Comparison of ENCODE assay signal across 1 cellular context in genomic region chr11:120184946-120185677, GRCh38.
TF ChIP-seq lines count a peak whose summit lies in the region.

No MANE protein-coding gene starts in this region.

TF ChIP-seq in HepG2, 621 proteins besides CTCF, POLR2A, EP300 and RAD21 (continued from another document and continues in another):
- TF ChIP-seq TIGD3 (CRISPR knock-in tag; IDR thresholded peaks at IDR 0.05; ENCODE audit: borderline replicate concordance) (no peak), NBN (conservative IDR thresholded peaks at IDR 0.05) (no peak), LRRFIP1 (CRISPR knock-in tag; conservative IDR thresholded peaks at IDR 0.05) (no peak), DDIT3 (CRISPR knock-in tag; IDR thresholded peaks at IDR 0.05) (no peak), DZIP1 (CRISPR knock-in tag; IDR thresholded peaks at IDR 0.05) (no peak), ZNF609 (CRISPR knock-in tag; IDR thresholded peaks at IDR 0.05; ENCODE audit: borderline replicate concordance) (peak; percentile 84), ASH2L (IDR thresholded peaks at IDR 0.05; ENCODE audit: insufficient read length, low read depth, low read length) (peak; percentile 90), NFAT5 (CRISPR knock-in tag; IDR thresholded peaks at IDR 0.05) (no peak), ZNF747 (CRISPR knock-in tag; IDR thresholded peaks at IDR 0.05; ENCODE audit: borderline replicate concordance) (0 out of 2 replicates have a peak, but pooled peaks have one; percentile 26), ZNF713 (CRISPR knock-in tag; IDR thresholded peaks at IDR 0.05) (no peak), ZFY (CRISPR knock-in tag; IDR thresholded peaks at IDR 0.05) (0 out of 2 replicates have a peak, but pooled peaks have one; percentile 41), SMAD9 (CRISPR knock-in tag; IDR thresholded peaks at IDR 0.05) (no peak), ZNF230 (CRISPR knock-in tag; IDR thresholded peaks at IDR 0.05) (peak; percentile 73), SRSF1 (optimal IDR thresholded peaks at IDR 0.05; ENCODE audit: low read depth, low read length) (no peak), NR3C1 (CRISPR knock-in tag; IDR thresholded peaks at IDR 0.05) (no peak), HOXA5 (CRISPR knock-in tag; IDR thresholded peaks at IDR 0.05) (no peak), SKIL (CRISPR knock-in tag; IDR thresholded peaks at IDR 0.05; ENCODE audit: borderline replicate concordance) (no peak; the same call in 1 of the 2 replicates), GTF3A (CRISPR knock-in tag; conservative IDR thresholded peaks at IDR 0.05) (no peak), AFF4 (CRISPR knock-in tag; IDR thresholded peaks at IDR 0.05) (no peak), ZBTB42 (CRISPR knock-in tag; IDR thresholded peaks at IDR 0.05) (no peak; the same call in 1 of the 2 replicates), KLF9 (CRISPR knock-in tag; IDR thresholded peaks at IDR 0.05; ENCODE audit: low read depth) (no peak), ZNF34 (CRISPR knock-in tag; IDR thresholded peaks at IDR 0.05; ENCODE audit: borderline replicate concordance) (0 out of 2 replicates have a peak, but pooled peaks have one; percentile 76), SMC3 (IDR thresholded peaks at IDR 0.05; ENCODE audit: low read length) (no peak), ZNF781 (CRISPR knock-in tag; IDR thresholded peaks at IDR 0.05; ENCODE audit: borderline replicate concordance, not compliant biosample characterization) (no peak), RARA (CRISPR knock-in tag; IDR thresholded peaks at IDR 0.05) (peak; percentile 88), ZNF207 (IDR thresholded peaks at IDR 0.05; ENCODE audit: borderline replicate concordance) (no peak), GPN1 (CRISPR knock-in tag; IDR thresholded peaks at IDR 0.05; ENCODE audit: borderline replicate concordance) (no peak), ZNF619 (CRISPR knock-in tag; IDR thresholded peaks at IDR 0.05) (no peak), NFIC (IDR thresholded peaks at IDR 0.05; ENCODE audit: low read length) (peak; percentile 39; the same call in 1 of the 2 replicates), ZIK1 (CRISPR knock-in tag; IDR thresholded peaks at IDR 0.05; ENCODE audit: borderline replicate concordance, low read depth) (no peak), KLF11 (CRISPR knock-in tag; IDR thresholded peaks at IDR 0.05) (no peak), STAG1 (CRISPR knock-in tag; IDR thresholded peaks at IDR 0.05) (peak; percentile 17; the same call in 1 of the 2 replicates), TAF15 (IDR thresholded peaks at IDR 0.05; ENCODE audit: low read depth, low read length, poor library complexity, severe bottlenecking) (no peak)
